Comparison of ENCODE assay signal across 13 cellular contexts in genomic region chr6:155078331-155078745, GRCh38.
DNase-seq lines count a peak whose midpoint lies in the region; ATAC-seq and TF ChIP-seq lines count a peak whose summit lies in the region.
"Had no signal": no experiment of that assay in that cellular context is flagged by ENCODE, and none has a peak within 500 bp of the region (broad histone marks: within the 10 kb centered on the region; RNA-seq: fewer than 3 reads in every experiment).

No MANE protein-coding gene starts in this region.

- TF ChIP-seq POLR2A in erythroblast (IDR thresholded peaks at IDR 0.05; ENCODE audit: low read length): no peak

- intact Hi-C loops in sciatic nerve (cut with DNase I): no loop called here

- H3K4me3 Mint-ChIP-seq in HFFc6: no peak overlapping the region; the same call in 1 of the 2 replicates
- H3K4me3 Mint-ChIP-seq: CD4-positive, alpha-beta memory T cell had no signal

- no peaks in the 10 kb centered on the region for H3K9me3 Mint-ChIP-seq in HFFc6
- H3K9me3 Mint-ChIP-seq: CD4-positive, alpha-beta memory T cell had no signal

- peak overlapping the region; percentile 93 for H3K27ac Mint-ChIP-seq in HFFc6

- no peak for DNase-seq in HFFc6
- DNase-seq in OCI-M1 (lab: John Stamatoyannopoulos, UW): peak; percentile 86
- DNase-seq in erythroblast (lab: John Stamatoyannopoulos, UW): peak; percentile 40 to 64
- DNase-seq in sciatic nerve (ENCODE audit: low spot score): no peak
- no peak for DNase-seq in SHP77 treated with DMSO at 0.1 percent for 48 hours (lab: John Stamatoyannopoulos, UW)
- DNase-seq: activated CD4-positive, alpha-beta T cell treated with anti-CD3 and anti-CD28 coated beads, Interleukin-2, amount 50 U/mL, for 1 hour; CD4-positive, alpha-beta memory T cell; hippocampal formation; midbrain; NCI-H526 had no signal

- H3K36me3 Mint-ChIP-seq in HFFc6 (ENCODE audit: low read depth): peaks cover 9% of the 10 kb centered on the region
- H3K36me3 Mint-ChIP-seq: CD4-positive, alpha-beta memory T cell had no signal

- no peak for TF ChIP-seq CTCF in HFFc6 (IDR thresholded peaks at IDR 0.05)

- no peaks in the 10 kb centered on the region for H3K27me3 Mint-ChIP-seq in HFFc6 (ENCODE audit: insufficient read depth)
- H3K27me3 Mint-ChIP-seq: CD4-positive, alpha-beta memory T cell had no signal

- peaks cover 49% of the 10 kb centered on the region for H3K4me1 Mint-ChIP-seq in HFFc6 (ENCODE audit: low read depth)

- ATAC-seq in sciatic nerve: peak; percentile 68
- ATAC-seq in GM19328 (IDR thresholded peaks at IDR 0.05; ENCODE audit: unreplicated experiment): no peak
- no peak for ATAC-seq in HG03196 (IDR thresholded peaks at IDR 0.05; ENCODE audit: unreplicated experiment)
- ATAC-seq in HG02981 (IDR thresholded peaks at IDR 0.05; ENCODE audit: unreplicated experiment): no peak

Comparison
In these comparisons a context has a peak if more than half of its experiments do, and no peak if none do; other contexts are left out.
1. DNase-seq: peak in OCI-M1 (single experiment) and erythroblast (2 of 2); none in HFFc6 (single experiment), sciatic nerve (single experiment) and SHP77 treated with DMSO at 0.1 percent for 48 hours (single experiment).